Comparison of ENCODE assay signal across 8 cellular contexts in the genomic region with DNA sequence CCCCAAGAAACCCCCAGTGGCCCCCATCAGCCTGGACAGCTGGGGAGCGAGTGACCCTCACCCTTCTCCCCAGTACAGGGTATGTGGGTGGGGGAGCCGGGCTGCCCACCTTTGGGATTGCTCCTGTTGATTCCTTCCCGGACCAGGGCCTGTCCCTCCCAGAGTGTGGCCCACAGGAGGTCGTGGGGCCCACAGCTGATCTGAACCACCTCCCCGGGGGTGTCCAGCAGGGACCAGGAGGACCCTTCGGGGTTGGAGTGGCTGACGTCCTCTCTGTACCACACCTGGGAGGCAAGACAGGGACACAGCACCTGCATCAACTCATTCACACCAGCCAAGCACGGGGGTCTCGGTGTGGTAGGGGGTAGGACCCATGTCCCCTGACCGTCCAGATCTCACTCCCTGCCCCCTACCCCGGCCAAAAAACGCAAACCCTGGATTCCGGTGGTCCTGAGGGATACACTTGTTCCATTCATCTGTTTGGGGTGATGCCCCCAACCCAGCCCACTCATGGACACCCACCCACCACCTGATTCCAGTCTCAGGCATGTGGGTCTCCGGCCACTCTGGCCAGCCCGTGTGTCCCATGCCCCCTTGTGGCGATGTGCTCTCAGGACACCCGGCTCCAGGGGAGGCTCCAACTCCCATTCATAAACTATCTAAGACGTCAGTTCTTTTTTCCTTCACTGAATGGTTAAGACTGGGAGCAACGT. TPM values are rescaled to one million over a fixed set of nuclear protein-coding genes. Genes with fewer than 3 reads are reported as not detected.
DNase-seq lines count a peak whose midpoint lies in the region; ATAC-seq, FAIRE-seq and TF ChIP-seq lines count a peak whose summit lies in the region.

No MANE protein-coding gene starts in this region.

- peaks cover 12% of the 10 kb centered on the region for H3K36me3 ChIP-seq in BJ (ENCODE audit: control insufficient read depth, insufficient read depth, low read length)
- no peaks in the 10 kb centered on the region for H3K36me3 ChIP-seq in MM.1S (replicated peaks; ENCODE audit: insufficient read depth, low read length)
- H3K36me3 ChIP-seq in adrenal gland (replicated peaks in 1 of 2): peaks cover 0 to 22% of the 10 kb centered on the region in 2 donors

- H3K9me3 ChIP-seq in MM.1S (replicated peaks; ENCODE audit: insufficient read depth, low read length) (no peaks in the 10 kb centered on the region), adrenal gland (replicated peaks in 1 of 3) (no peaks in the 10 kb centered on the region)

- H3K4me3 Mint-ChIP-seq in stimulated activated naive CD8-positive, alpha-beta T cell treated with anti-CD3 and anti-CD28 coated beads, Interleukin-15, amount 100 ng/mL, for 72 hours: no peak overlapping the region

- CTCF ChIA-PET in BJ (lab: Yijun Ruan, JAX): interaction anchor here (0.7 to 1.5 kb wide), 4 partner anchors 8 to 160 kb away, joined by 3 to 5 read pairs (median 4); a partner anchor contains a TSS

- ATAC-seq in stimulated activated naive CD8-positive, alpha-beta T cell treated with anti-CD3 and anti-CD28 coated beads, Interleukin-15, amount 100 ng/mL, for 72 hours: peak; percentile 24
- ATAC-seq in GM21447 (IDR thresholded peaks at IDR 0.05; ENCODE audit: unreplicated experiment): no peak

- TF ChIP-seq CTCF in BJ (IDR thresholded peaks at IDR 0.05; ENCODE audit: insufficient read depth, low read depth, low read length) (peak; percentile 87), MM.1S (IDR thresholded peaks at IDR 0.05; ENCODE audit: low read length) (peak; percentile 77), adrenal gland (IDR thresholded peaks at IDR 0.05) (peak; percentile 47 to 66 (median 58))

- POLR2A ChIA-PET in BJ (lab: Charles Lee): no interaction called here

- no peak overlapping the region for H3K27ac ChIP-seq in MM.1S (ENCODE audit: low read length)
- H3K27ac ChIP-seq in adrenal gland: no peak overlapping the region

- H3K4me3 ChIP-seq in BJ (ENCODE audit: low read depth, low read length): no peak overlapping the region
- H3K4me3 ChIP-seq in MM.1S (ENCODE audit: low read length): no peak overlapping the region
- H3K4me3 ChIP-seq in adrenal gland: no peak overlapping the region

- no peaks in the 10 kb centered on the region for H3K9me2 ChIP-seq in MM.1S (replicated peaks; ENCODE audit: insufficient read depth, low read length)

- DNase-seq in BJ (ENCODE audit: low read depth) (no peak), GM18507 (ENCODE audit: extremely low spot score, insufficient read length, low read depth) (peak; percentile 42), MM.1S (peak; percentile 29), adrenal gland (peak; percentile 29 to 68 (median 48)), inferior parietal cortex (ENCODE audit: extremely low spot score) (peak; percentile 39), NCI-H526 treated with DMSO at 0.1 percent for 48 hours (lab: John Stamatoyannopoulos, UW) (no peak)
- peak; percentile 24 to 28 for DNase-seq in stimulated activated naive CD8-positive, alpha-beta T cell treated with anti-CD3 and anti-CD28 coated beads, Interleukin-15, amount 100 ng/mL, for 72 hours

- peak; percentile 64 for FAIRE-seq in GM18507 (lab: Jason Lieb, UNC)

- intact Hi-C loops in adrenal gland (cut with DNase I): loop anchor here in 1 of 2 donors (5.0 kb wide), 1 partner anchor 219 kb away; no protein-coding TSS in a partner anchor

- H4K20me1 ChIP-seq in MM.1S (ENCODE audit: insufficient read depth, low read length): no peaks in the 10 kb centered on the region

- no peaks in the 10 kb centered on the region for H3K9me3 Mint-ChIP-seq in stimulated activated naive CD8-positive, alpha-beta T cell treated with anti-CD3 and anti-CD28 coated beads, Interleukin-15, amount 100 ng/mL, for 72 hours

- no peaks in the 10 kb centered on the region for H3K79me2 ChIP-seq in MM.1S (ENCODE audit: low read length)

- H3K27ac Mint-ChIP-seq in stimulated activated naive CD8-positive, alpha-beta T cell treated with anti-CD3 and anti-CD28 coated beads, Interleukin-15, amount 100 ng/mL, for 72 hours: peak overlapping the region in 1 of 2 donors; percentile 94

- H3K4me1 ChIP-seq in MM.1S (ENCODE audit: low read length): no peaks in the 10 kb centered on the region
- peaks cover 0 to 2% of the 10 kb centered on the region in 2 donors for H3K4me1 ChIP-seq in adrenal gland (replicated peaks in 1 of 2)

- 61 to 76% (median 70%) methylated on average over 10 to 19 of the region's 19 CpGs for WGBS in adrenal gland, 4 donors

- no peaks in the 10 kb centered on the region for H3K4me1 Mint-ChIP-seq in stimulated activated naive CD8-positive, alpha-beta T cell treated with anti-CD3 and anti-CD28 coated beads, Interleukin-15, amount 100 ng/mL, for 72 hours

- no peak overlapping the region for H3K4me2 ChIP-seq in MM.1S (ENCODE audit: low read depth, low read length)

- no peaks in the 10 kb centered on the region for H3K27me3 Mint-ChIP-seq in stimulated activated naive CD8-positive, alpha-beta T cell treated with anti-CD3 and anti-CD28 coated beads, Interleukin-15, amount 100 ng/mL, for 72 hours

- no peak overlapping the region for H2AFZ ChIP-seq in MM.1S (ENCODE audit: low read length)

- no peak overlapping the region for H3K9ac ChIP-seq in MM.1S (ENCODE audit: low read length)

- no peaks in the 10 kb centered on the region for H3F3A ChIP-seq in MM.1S (ENCODE audit: insufficient read depth, low read length)

- no peaks in the 10 kb centered on the region for H3K27me3 ChIP-seq in BJ (ENCODE audit: control insufficient read depth, insufficient read depth, low read length)
- no peaks in the 10 kb centered on the region for H3K27me3 ChIP-seq in MM.1S (replicated peaks; ENCODE audit: insufficient read depth, low read length)
- no peaks in the 10 kb centered on the region for H3K27me3 ChIP-seq in adrenal gland

- TF ChIP-seq POLR2A in adrenal gland (IDR thresholded peaks at IDR 0.05): no peak

RNA-seq across cellular contexts. Expression of a gene that starts 10.9 kb away (rescaled TPM):
- polyA plus RNA-seq in BJ (2011; rRNA removed) (2.7 and 2.8 TPM in 2 replicates), adrenal gland (10 to 100 TPM in 2 of 3 donors, 1 to 10 TPM in 1; 6.2 to 36.4 (median 12.3) TPM)
- 3.1 and 3.9 TPM in 2 replicates for polyA minus RNA-seq in BJ (2011; rRNA and poly(A)+ RNA removed)
- total RNA-seq in adrenal gland: 10 to 100 TPM; 10.9 to 35.0 (median 20.4) TPM

RNA-seq across cellular contexts. Expression of a gene that starts 29.9 kb away (rescaled TPM):
- polyA plus RNA-seq in BJ (2011; rRNA removed) (not detected in 2 replicates), adrenal gland (under 1 TPM in 1 of 3 donors, not detected in 2; 0.57 TPM)
- polyA minus RNA-seq in BJ (2011; rRNA and poly(A)+ RNA removed): not detected in 2 replicates
- 1 to 10 TPM in 3 of 8 donors, not detected in 5; 1.4 to 3.6 (median 1.9) TPM for total RNA-seq in adrenal gland

RNA-seq across cellular contexts. Expression of a gene that starts 40.4 kb away (rescaled TPM):
- polyA plus RNA-seq in BJ (2011; rRNA removed) (150 and 163 TPM in 2 replicates), adrenal gland (100 to 1,000 TPM; 165 to 204 (median 200) TPM)
- polyA minus RNA-seq in BJ (2011; rRNA and poly(A)+ RNA removed): 75.0 and 93.9 TPM in 2 replicates
- 100 to 1,000 TPM in 7 of 8 donors, 10 to 100 TPM in 1; 50.2 to 379 (median 209) TPM for total RNA-seq in adrenal gland

Comparison
In these comparisons a context has a peak if more than half of its experiments do, and no peak if none do; other contexts are left out.
1. DNase-seq: peak in GM18507 (single experiment), MM.1S (single experiment), adrenal gland (7 of 7), inferior parietal cortex (single experiment) and stimulated activated naive CD8-positive, alpha-beta T cell treated with anti-CD3 and anti-CD28 coated beads, Interleukin-15, amount 100 ng/mL, for 72 hours (2 of 2); none in BJ (single experiment) and NCI-H526 treated with DMSO at 0.1 percent for 48 hours (single experiment).
2. Peak in every context shown above with its lines, with median percentiles within 50 percentile points of each other: CTCF ChIP-seq.